ENCODE assay signal across 1 cellular context in the genomic region with DNA sequence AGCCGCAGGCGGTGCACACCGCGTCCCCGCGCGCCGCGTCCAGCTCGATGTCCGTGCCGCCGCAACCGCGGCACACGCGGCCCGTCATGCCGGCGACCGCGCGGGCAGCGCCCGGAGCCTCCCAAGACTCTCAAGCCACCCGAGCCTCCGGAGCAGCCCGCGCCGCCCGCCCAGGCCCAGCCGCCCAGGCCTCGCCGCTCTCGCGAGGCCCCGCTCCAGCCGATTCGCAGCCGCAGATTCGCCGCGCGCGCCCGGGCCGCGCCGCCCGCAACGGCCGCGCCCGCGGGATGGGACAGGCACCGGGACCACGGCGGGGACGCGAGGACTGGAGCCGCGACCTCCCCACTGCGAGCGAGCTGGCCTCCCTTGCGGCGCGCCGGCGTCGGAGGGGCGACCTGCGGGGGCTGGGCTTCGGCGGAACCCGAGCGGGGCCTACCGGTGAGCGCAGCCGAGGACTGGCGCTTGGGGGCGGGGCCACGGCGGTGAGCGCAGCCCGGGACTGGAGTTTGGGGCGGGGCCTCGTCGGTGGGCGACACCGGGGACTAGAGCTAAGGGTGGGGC.
TF ChIP-seq lines count a peak whose summit lies in the region.

A gene with protein sequence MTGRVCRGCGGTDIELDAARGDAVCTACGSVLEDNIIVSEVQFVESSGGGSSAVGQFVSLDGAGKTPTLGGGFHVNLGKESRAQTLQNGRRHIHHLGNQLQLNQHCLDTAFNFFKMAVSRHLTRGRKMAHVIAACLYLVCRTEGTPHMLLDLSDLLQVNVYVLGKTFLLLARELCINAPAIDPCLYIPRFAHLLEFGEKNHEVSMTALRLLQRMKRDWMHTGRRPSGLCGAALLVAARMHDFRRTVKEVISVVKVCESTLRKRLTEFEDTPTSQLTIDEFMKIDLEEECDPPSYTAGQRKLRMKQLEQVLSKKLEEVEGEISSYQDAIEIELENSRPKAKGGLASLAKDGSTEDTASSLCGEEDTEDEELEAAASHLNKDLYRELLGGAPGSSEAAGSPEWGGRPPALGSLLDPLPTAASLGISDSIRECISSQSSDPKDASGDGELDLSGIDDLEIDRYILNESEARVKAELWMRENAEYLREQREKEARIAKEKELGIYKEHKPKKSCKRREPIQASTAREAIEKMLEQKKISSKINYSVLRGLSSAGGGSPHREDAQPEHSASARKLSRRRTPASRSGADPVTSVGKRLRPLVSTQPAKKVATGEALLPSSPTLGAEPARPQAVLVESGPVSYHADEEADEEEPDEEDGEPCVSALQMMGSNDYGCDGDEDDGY (minus strand): TSS at position 460 of the 561 bp plus-strand sequence. CDS start 372 bp downstream, at position 88.

TF ChIP-seq in K562, 482 proteins besides CTCF, POLR2A, EP300 and RAD21 (continued from another document):
- TF ChIP-seq, protein P1, sequence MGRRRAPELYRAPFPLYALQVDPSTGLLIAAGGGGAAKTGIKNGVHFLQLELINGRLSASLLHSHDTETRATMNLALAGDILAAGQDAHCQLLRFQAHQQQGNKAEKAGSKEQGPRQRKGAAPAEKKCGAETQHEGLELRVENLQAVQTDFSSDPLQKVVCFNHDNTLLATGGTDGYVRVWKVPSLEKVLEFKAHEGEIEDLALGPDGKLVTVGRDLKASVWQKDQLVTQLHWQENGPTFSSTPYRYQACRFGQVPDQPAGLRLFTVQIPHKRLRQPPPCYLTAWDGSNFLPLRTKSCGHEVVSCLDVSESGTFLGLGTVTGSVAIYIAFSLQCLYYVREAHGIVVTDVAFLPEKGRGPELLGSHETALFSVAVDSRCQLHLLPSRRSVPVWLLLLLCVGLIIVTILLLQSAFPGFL (CRISPR knock-in tag; IDR thresholded peaks at IDR 0.05): no peak
